ENCODE assay signal across 8 cellular contexts in genomic region chr10:86710987-86711236, GRCh38. TPM values are rescaled to one million over a fixed set of nuclear protein-coding genes. Genes with fewer than 3 reads are reported as not detected.
DNase-seq lines count a peak whose midpoint lies in the region; ATAC-seq and TF ChIP-seq lines count a peak whose summit lies in the region.

No MANE protein-coding gene starts in this region.

- ATAC-seq in left ventricle myocardium superior (no peak), lung (ENCODE audit: insufficient read depth, low FRiP score) (peak; percentile 7), GM18870 (IDR thresholded peaks at IDR 0.05; ENCODE audit: unreplicated experiment) (no peak)
- peak in 1 of 2 donors; percentile 16 for ATAC-seq in activated naive CD4-positive, alpha-beta T cell treated with anti-CD3 and anti-CD28 coated beads, Interleukin-2, amount 50 U/mL, for 72 hours

- no peak for DNase-seq in left ventricle myocardium inferior
- no peak for DNase-seq in left ventricle myocardium superior
- no peak for DNase-seq in activated naive CD4-positive, alpha-beta T cell treated with anti-CD3 and anti-CD28 coated beads, Interleukin-2, amount 50 U/mL, for 72 hours (ENCODE audit: low spot score in 2 of 2)
- DNase-seq in lung (ENCODE audit: low spot score) = no peak
- DNase-seq in uterus = no peak
- no peak for DNase-seq in stimulated activated CD4-positive, alpha-beta T cell treated with anti-CD3 and anti-CD28 coated beads, Interleukin-4, amount 100 ng/mL, for 4 hours
- DNase-seq in kidney glomerular epithelial cell (lab: John Stamatoyannopoulos, UW) = no peak

- no peak for TF ChIP-seq CTCF in left ventricle myocardium inferior (IDR thresholded peaks at IDR 0.05; ENCODE audit: borderline replicate concordance)
- TF ChIP-seq CTCF in lung (IDR thresholded peaks at IDR 0.05; ENCODE audit: control extremely low read depth, extremely low read depth) = no peak
- no peak for TF ChIP-seq CTCF in uterus (IDR thresholded peaks at IDR 0.05)

- H3K27me3 ChIP-seq in left ventricle myocardium inferior (ENCODE audit: low read depth) = peaks cover 30% of the 10 kb centered on the region
- H3K27me3 ChIP-seq in lung (ENCODE audit: control insufficient read depth, insufficient read depth) = no peaks in the 10 kb centered on the region
- H3K27me3 ChIP-seq in uterus = no peaks in the 10 kb centered on the region

- no peaks in the 10 kb centered on the region for H3K9me3 ChIP-seq in left ventricle myocardium inferior (replicated peaks)
- H3K9me3 ChIP-seq in lung (ENCODE audit: control insufficient read depth in 2 of 2, insufficient read depth in 1 of 2, low read length in 1 of 2) = no peaks in the 10 kb centered on the region
- no peaks in the 10 kb centered on the region for H3K9me3 ChIP-seq in uterus

- H3K36me3 ChIP-seq in left ventricle myocardium inferior (peaks cover 19% of the 10 kb centered on the region), lung (ENCODE audit: control insufficient read depth in 2 of 2, insufficient read depth in 2 of 2, low read length in 2 of 2) (peaks cover 0 to 3% of the 10 kb centered on the region in 2 donors), uterus (no peaks in the 10 kb centered on the region)

- peaks cover 0 to 6% of the 10 kb centered on the region in 2 donors for H3K36me3 Mint-ChIP-seq in activated naive CD4-positive, alpha-beta T cell treated with anti-CD3 and anti-CD28 coated beads, Interleukin-2, amount 50 U/mL, for 72 hours

- H3K9me3 Mint-ChIP-seq in activated naive CD4-positive, alpha-beta T cell treated with anti-CD3 and anti-CD28 coated beads, Interleukin-2, amount 50 U/mL, for 72 hours = no peaks in the 10 kb centered on the region

- TF ChIP-seq POLR2A in uterus (IDR thresholded peaks at IDR 0.05) = no peak

- H3K4me1 ChIP-seq in left ventricle myocardium inferior (peaks cover 80% of the 10 kb centered on the region), lung (ENCODE audit: control insufficient read depth in 2 of 2, insufficient read depth in 2 of 2, low read length in 2 of 2) (peaks cover 0 to 3% of the 10 kb centered on the region in 2 donors), uterus (no peaks in the 10 kb centered on the region)

- intact Hi-C loops in left ventricle myocardium inferior (cut with micrococcal nuclease) = no loop called here
- intact Hi-C loops in left ventricle myocardium superior (cut with micrococcal nuclease) = loop anchor here (10.0 kb wide), 1 partner anchor 184 kb away; no protein-coding TSS in a partner anchor
- intact Hi-C loops in uterus (cut with DNase I; ENCODE audit: low total_unique reads) = no loop called here

- H3K4me3 ChIP-seq in left ventricle myocardium inferior = peak overlapping the region; percentile 77
- H3K4me3 ChIP-seq in lung = no peak overlapping the region
- peak overlapping the region in 1 of 2 donors; percentile 87 for H3K4me3 ChIP-seq in uterus

- 17 to 27% methylated on average over 9 to 11 of the region's 11 CpGs for WGBS in lung, 2 donors

- H3K27ac Mint-ChIP-seq in activated naive CD4-positive, alpha-beta T cell treated with anti-CD3 and anti-CD28 coated beads, Interleukin-2, amount 50 U/mL, for 72 hours = peak overlapping the region; percentile 94 to 97

- H3K27ac ChIP-seq in left ventricle myocardium inferior (replicated peaks) (peak overlapping the region; percentile 94), lung (ENCODE audit: low read depth in 1 of 2, low read length in 1 of 2) (peak overlapping the region; percentile 88 to 95), uterus (peak overlapping the region; percentile 95 to 99)

RNA-seq across cellular contexts. Expression of gene LDB3, which starts 42.6 kb away (rescaled TPM):
- 1,542 TPM for total RNA-seq in left ventricle myocardium inferior
- 1,459 TPM for total RNA-seq in left ventricle myocardium superior
- under 1 TPM; 0.05 to 0.16 TPM for total RNA-seq in activated naive CD4-positive, alpha-beta T cell treated with anti-CD3 and anti-CD28 coated beads, Interleukin-2, amount 50 U/mL, for 72 hours
- 1 to 10 TPM; 1.4 to 3.2 TPM for total RNA-seq in lung
- polyA plus RNA-seq in lung = 1 to 10 TPM in 1 of 2 donors, under 1 TPM in 1; 0.37 to 1.6 TPM
- 10 to 100 TPM in 1 of 4 donors, 1 to 10 TPM in 2, under 1 TPM in 1; 0.97 to 33.4 (median 4.2) TPM for total RNA-seq in uterus

RNA-seq across cellular contexts. Expression of gene BMPR1A, which starts 45.5 kb away (rescaled TPM):
- total RNA-seq in left ventricle myocardium inferior = 43.8 TPM
- total RNA-seq in left ventricle myocardium superior = 48.4 TPM
- total RNA-seq in activated naive CD4-positive, alpha-beta T cell treated with anti-CD3 and anti-CD28 coated beads, Interleukin-2, amount 50 U/mL, for 72 hours = 10 to 100 TPM in 1 of 2 donors, 1 to 10 TPM in 1; 3.5 to 14.6 TPM
- 10 to 100 TPM; 29.9 to 66.2 TPM for total RNA-seq in lung
- polyA plus RNA-seq in lung = 1 to 10 TPM; 3.8 to 9.6 TPM
- total RNA-seq in uterus = 100 to 1,000 TPM in 2 of 4 donors, 10 to 100 TPM in 2; 27.4 to 175 (median 69.2) TPM

RNA-seq across cellular contexts. Expression of gene OPN4, which starts 56.6 kb away (rescaled TPM):
- total RNA-seq in left ventricle myocardium inferior = 0.25 TPM
- 0.25 TPM for total RNA-seq in left ventricle myocardium superior
- not detected for total RNA-seq in activated naive CD4-positive, alpha-beta T cell treated with anti-CD3 and anti-CD28 coated beads, Interleukin-2, amount 50 U/mL, for 72 hours
- under 1 TPM in 1 of 2 donors, not detected in 1; 0.12 TPM for total RNA-seq in lung
- not detected for polyA plus RNA-seq in lung
- total RNA-seq in uterus = not detected

Comparison
In these comparisons a context has a peak if more than half of its experiments do, and no peak if none do; other contexts are left out.
1. RNA of gene LDB3, which starts 42.6 kb away (total RNA-seq): 1,542 TPM in left ventricle myocardium inferior (single experiment) and 1,459 TPM in left ventricle myocardium superior (single experiment); 0.97 to 33.4 TPM in uterus, 1.4 to 3.2 TPM in lung and 0.05 to 0.16 TPM in activated naive CD4-positive, alpha-beta T cell treated with anti-CD3 and anti-CD28 coated beads, Interleukin-2, amount 50 U/mL, for 72 hours; every median in the first group is over 10 times any median in the second.
2. Peak in every context shown above with its lines, with median percentiles within 50 percentile points of each other: H3K27ac ChIP-seq.